8 cellular contexts compared by ENCODE assay signal in genomic region chr17:58755269-58755576, GRCh38. TPM values are rescaled to one million over a fixed set of nuclear protein-coding genes. Genes with fewer than 3 reads are reported as not detected.
DNase-seq lines count a peak whose midpoint lies in the region; ATAC-seq, FAIRE-seq and TF ChIP-seq lines count a peak whose summit lies in the region.

No MANE protein-coding gene starts in this region.

- H3K9me3 Mint-ChIP-seq in activated naive CD4-positive, alpha-beta T cell treated with anti-CD3 and anti-CD28 coated beads for 36 hours: no peaks in the 10 kb centered on the region
- H3K9me3 Mint-ChIP-seq in activated CD8-positive, alpha-beta T cell treated with anti-CD3 and anti-CD28 coated beads, Interleukin-2, amount 10 ng/mL, durations not matched to agents 7 days and 5 days (ENCODE audit: insufficient read depth): no peaks in the 10 kb centered on the region

- H3K4me1 Mint-ChIP-seq in activated naive CD4-positive, alpha-beta T cell treated with anti-CD3 and anti-CD28 coated beads for 36 hours (ENCODE audit: low read depth): peaks cover 6% of the 10 kb centered on the region
- peaks cover 10% of the 10 kb centered on the region for H3K4me1 Mint-ChIP-seq in activated CD8-positive, alpha-beta T cell treated with anti-CD3 and anti-CD28 coated beads, Interleukin-2, amount 10 ng/mL, durations not matched to agents 7 days and 5 days (ENCODE audit: low read depth)

- H3K27ac ChIP-seq in keratinocyte (ENCODE audit: control insufficient read depth, insufficient read depth, low read length) (no peak overlapping the region), testis (no peak overlapping the region)

- no peak overlapping the region for H3K27ac Mint-ChIP-seq in activated naive CD4-positive, alpha-beta T cell treated with anti-CD3 and anti-CD28 coated beads for 36 hours
- H3K27ac Mint-ChIP-seq in activated CD8-positive, alpha-beta T cell treated with anti-CD3 and anti-CD28 coated beads, Interleukin-2, amount 10 ng/mL, durations not matched to agents 7 days and 5 days: no peak overlapping the region

- H3K4me3 ChIP-seq in keratinocyte (ENCODE audit: control insufficient read depth in 2 of 3, extremely low read depth in 1 of 3, insufficient read depth in 2 of 3, low read depth in 1 of 3, low read length in 3 of 3): peak overlapping the region in 2 of 3 experiments; percentile 36 to 67
- H3K4me3 ChIP-seq in testis: peak overlapping the region; percentile 63 to 69

- CTCF ChIA-PET in activated naive CD4-positive, alpha-beta T cell treated with anti-CD3 and anti-CD28 coated beads for 36 hours (lab: Charles Lee): interaction anchor here (1.7 kb wide), 1 partner anchor 251 kb away, joined by 3 read pairs; no protein-coding TSS in a partner anchor
- CTCF ChIA-PET in activated CD8-positive, alpha-beta T cell treated with anti-CD3 and anti-CD28 coated beads, Interleukin-2, amount 10 ng/mL, durations not matched to agents 7 days and 5 days (lab: Charles Lee): no interaction called here

- no peak for TF ChIP-seq POLR2A in testis (IDR thresholded peaks at IDR 0.05)

- no peaks in the 10 kb centered on the region for H3K79me2 ChIP-seq in keratinocyte (ENCODE audit: control insufficient read depth, insufficient read depth, low read length)

- WGBS in testis, 2 donors: 6 to 8% methylated on average over 2 of the region's 2 CpGs

- POLR2A ChIA-PET in activated CD8-positive, alpha-beta T cell treated with anti-CD3 and anti-CD28 coated beads, Interleukin-2, amount 10 ng/mL, durations not matched to agents 7 days and 5 days (lab: Charles Lee): interaction anchor here (2.3 kb wide), 1 partner anchor 123 kb away, joined by 9 read pairs; no protein-coding TSS in a partner anchor

- H3K27me3 ChIP-seq in keratinocyte (ENCODE audit: control insufficient read depth, extremely low read depth, insufficient read depth, low read length) (peaks cover 38% of the 10 kb centered on the region), testis (no peaks in the 10 kb centered on the region)

- TF ChIP-seq CTCF in keratinocyte (optimal IDR thresholded peaks at IDR 0.05 in 1 of 3, IDR thresholded peaks at IDR 0.05 in 1 of 3, conservative IDR thresholded peaks at IDR 0.05 in 1 of 3; ENCODE audit: extremely low read depth in 1 of 3, insufficient read depth in 2 of 3, low read length in 3 of 3): no peak
- no peak for TF ChIP-seq CTCF in testis (IDR thresholded peaks at IDR 0.05)

- H3K4me1 ChIP-seq in keratinocyte (ENCODE audit: control insufficient read depth, extremely low read depth, insufficient read depth, low read length): peaks cover 11% of the 10 kb centered on the region
- no peaks in the 10 kb centered on the region for H3K4me1 ChIP-seq in testis

- FAIRE-seq in keratinocyte (lab: Jason Lieb, UNC): no peak

- intact Hi-C loops in activated naive CD4-positive, alpha-beta T cell treated with anti-CD3 and anti-CD28 coated beads for 36 hours (cut with micrococcal nuclease): no loop called here
- intact Hi-C loops in testis (cut with DNase I; ENCODE audit: low total_unique reads): no loop called here

- H3K4me2 ChIP-seq in keratinocyte (ENCODE audit: control insufficient read depth, extremely low read depth, insufficient read depth, low read depth, low read length): peak overlapping the region; percentile 51

- dilution Hi-C loops in keratinocyte (cut with MboI; ENCODE audit: extremely low pct_ligation_motif_present, low sequenced_read_pairs): no loop called here

- DNase-seq in activated naive CD4-positive, alpha-beta T cell treated with anti-CD3 and anti-CD28 coated beads for 36 hours: no peak
- DNase-seq in activated naive CD4-positive, alpha-beta T cell treated with Interleukin-2 at 50 U/mL for 16 hours: no peak
- DNase-seq in activated CD8-positive, alpha-beta T cell treated with anti-CD3 and anti-CD28 coated beads, Interleukin-2, amount 10 ng/mL, durations not matched to agents 7 days and 5 days: no peak
- no peak for DNase-seq in keratinocyte (ENCODE audit: low read depth, low spot score)
- no peak for DNase-seq in testis
- no peak for DNase-seq in cortex of kidney (lab: John Stamatoyannopoulos, UW)
- DNase-seq in NCI-H1417 treated with DMSO at 0.1 percent for 48 hours (lab: John Stamatoyannopoulos, UW): no peak
- no peak for DNase-seq in NCI-H1048 (lab: John Stamatoyannopoulos, UW)

- no peaks in the 10 kb centered on the region for H3K9me3 ChIP-seq in keratinocyte (ENCODE audit: control insufficient read depth, low read depth, low read length)
- H3K9me3 ChIP-seq in testis: no peaks in the 10 kb centered on the region

- H3K36me3 Mint-ChIP-seq in activated naive CD4-positive, alpha-beta T cell treated with anti-CD3 and anti-CD28 coated beads for 36 hours (ENCODE audit: low read depth): peaks cover 1% of the 10 kb centered on the region
- no peaks in the 10 kb centered on the region for H3K36me3 Mint-ChIP-seq in activated CD8-positive, alpha-beta T cell treated with anti-CD3 and anti-CD28 coated beads, Interleukin-2, amount 10 ng/mL, durations not matched to agents 7 days and 5 days (ENCODE audit: low read depth)

- peak overlapping the region; percentile 20 for H3K4me3 Mint-ChIP-seq in activated naive CD4-positive, alpha-beta T cell treated with anti-CD3 and anti-CD28 coated beads for 36 hours
- H3K4me3 Mint-ChIP-seq in activated CD8-positive, alpha-beta T cell treated with anti-CD3 and anti-CD28 coated beads, Interleukin-2, amount 10 ng/mL, durations not matched to agents 7 days and 5 days: peak overlapping the region; percentile 70

- H4K20me1 ChIP-seq in keratinocyte (ENCODE audit: control insufficient read depth, extremely low read depth, insufficient read depth, low read length): no peaks in the 10 kb centered on the region

- H3K9ac ChIP-seq in keratinocyte (ENCODE audit: control insufficient read depth, extremely low read depth, insufficient read depth, low read length): no peak overlapping the region

- no peaks in the 10 kb centered on the region for H3K36me3 ChIP-seq in keratinocyte (ENCODE audit: control insufficient read depth in 2 of 2, extremely low read depth in 1 of 2, insufficient read depth in 2 of 2, low read length in 2 of 2)
- no peaks in the 10 kb centered on the region for H3K36me3 ChIP-seq in testis (ENCODE audit: low read depth, missing control alignments)

- no peak overlapping the region for H2AFZ ChIP-seq in keratinocyte (ENCODE audit: control insufficient read depth, low read length)

- ATAC-seq in activated CD8-positive, alpha-beta T cell treated with anti-CD3 and anti-CD28 coated beads, Interleukin-2, amount 10 ng/mL, durations not matched to agents 7 days and 5 days: no peak

- H3K9me1 ChIP-seq in keratinocyte (ENCODE audit: control insufficient read depth, extremely low read depth, insufficient read depth, low read length): no peaks in the 10 kb centered on the region

- peaks cover 38% of the 10 kb centered on the region for H3K27me3 Mint-ChIP-seq in activated naive CD4-positive, alpha-beta T cell treated with anti-CD3 and anti-CD28 coated beads for 36 hours (ENCODE audit: low read depth)
- H3K27me3 Mint-ChIP-seq in activated CD8-positive, alpha-beta T cell treated with anti-CD3 and anti-CD28 coated beads, Interleukin-2, amount 10 ng/mL, durations not matched to agents 7 days and 5 days (ENCODE audit: low read depth): peaks cover 56% of the 10 kb centered on the region

RNA-seq across cellular contexts. Expression of gene PPM1E, which starts 0.4 kb away (rescaled TPM):
- under 1 TPM in 1 of 2 experiments, not detected in 1; 0.05 TPM for total RNA-seq in activated naive CD4-positive, alpha-beta T cell treated with anti-CD3 and anti-CD28 coated beads for 36 hours
- not detected for total RNA-seq in activated CD8-positive, alpha-beta T cell treated with anti-CD3 and anti-CD28 coated beads, Interleukin-2, amount 10 ng/mL, durations not matched to agents 7 days and 5 days
- polyA plus RNA-seq in keratinocyte (0.01 TPM in 2 of 3 replicates, not detected in the other), testis (ENCODE audit: insufficient read depth, low read depth, low replicate concordance) (16.7 TPM)
- not detected for polyA plus RNA-seq in keratinocyte (2011; ENCODE audit: low read depth)
- polyA plus RNA-seq in keratinocyte (2011; cell fraction: cytosol; rRNA removed): 0.02 TPM in 1 of 2 replicates, not detected in the other
- 0.01 TPM in 1 of 2 replicates, not detected in the other for polyA plus RNA-seq in keratinocyte (2011; cell fraction: nucleus; rRNA removed)
- 0.06 TPM in 1 of 2 replicates, not detected in the other for polyA plus RNA-seq in keratinocyte (2012; ENCODE audit: low replicate concordance)
- polyA minus RNA-seq in keratinocyte: 0.30 TPM in 1 of 3 replicates, not detected in the others
- not detected for polyA minus RNA-seq in keratinocyte (2011; cell fraction: cytosol; rRNA and poly(A)+ RNA removed)
- polyA minus RNA-seq in keratinocyte (2011; cell fraction: nucleus; rRNA and poly(A)+ RNA removed): not detected in 2 replicates
- total RNA-seq in testis: 10 to 100 TPM in 1 of 2 donors, 1 to 10 TPM in 1; 8.1 to 13.5 TPM

Comparison
In these comparisons a context has a peak if more than half of its experiments do, and no peak if none do; other contexts are left out.
1. RNA of gene PPM1E, which starts 0.4 kb away (total RNA-seq): 8.1 to 13.5 TPM in testis; 0.05 TPM in activated naive CD4-positive, alpha-beta T cell treated with anti-CD3 and anti-CD28 coated beads for 36 hours and not detected in activated CD8-positive, alpha-beta T cell treated with anti-CD3 and anti-CD28 coated beads, Interleukin-2, amount 10 ng/mL, durations not matched to agents 7 days and 5 days; every median in the first group is over 4 times any median in the second.